In the genomic region with DNA sequence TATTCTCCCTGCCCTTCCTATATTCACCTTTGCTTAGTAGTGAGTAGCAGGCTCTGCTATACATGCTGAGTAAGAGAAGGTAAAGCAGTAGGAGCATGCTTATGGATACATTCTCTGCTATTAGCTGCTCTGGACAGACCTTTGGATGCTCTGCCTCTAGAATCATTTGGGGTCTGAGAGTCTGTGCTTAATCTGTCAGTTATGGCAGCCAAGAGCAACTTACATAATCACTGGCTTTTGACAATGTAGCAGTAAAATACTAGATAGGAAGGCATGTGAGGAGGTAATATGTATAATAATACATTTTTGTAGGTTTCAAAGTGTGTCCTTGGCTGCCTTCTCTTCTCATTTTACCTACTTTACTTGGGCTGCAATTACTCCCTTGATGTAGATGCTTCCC, we compare ENCODE assay signal across 30 cellular contexts.
"Had no signal": no experiment of that assay in that cellular context is flagged by ENCODE, and none has a peak within 500 bp of the region (broad histone marks: within the 10 kb centered on the region; RNA-seq: fewer than 3 reads in every experiment).

No MANE protein-coding gene starts in this region.

- DNase-seq: activated B cell treated with CpG ODN at 0.5 μM for 24 hours; activated CD4-positive, alpha-beta memory T cell treated with anti-CD3 and anti-CD28 coated beads for 36 hours; activated CD4-positive, alpha-beta T cell treated with anti-CD3 and anti-CD28 coated beads for 4 hours; activated CD4-positive, alpha-beta T cell treated with anti-CD3 and anti-CD28 coated beads, Interleukin-2, amount 10 ng/mL, durations not matched to agents 24 days and 14 days; activated CD4-positive, alpha-beta T cell treated with anti-CD3 and anti-CD28 coated beads, Interleukin-2, amount 50 U/mL, for 1 hour; activated CD4-positive, alpha-beta T cell treated with anti-CD3 and anti-CD28 coated beads, Interleukin-2, amount 50 U/mL, for 4 hours; activated CD4-positive, CD25-positive, alpha-beta regulatory T cell treated with anti-CD3 and anti-CD28 coated beads, Interleukin-2, amount 50 U/mL, for 72 hours; activated CD8-positive, alpha-beta memory T cell treated with anti-CD3 and anti-CD28 coated beads, Interleukin-2, amount 50 U/mL, for 4 hours; activated CD8-positive, alpha-beta T cell treated with anti-CD3 and anti-CD28 coated beads for 36 hours; activated effector memory CD4-positive, alpha-beta T cell treated with anti-CD3 and anti-CD28 coated beads, Interleukin-2, amount 50 U/mL, for 16 hours; activated gamma-delta T cell treated with Interleukin-2 at 50 U/mL for 16 hours; activated naive CD4-positive, alpha-beta T cell; activated naive CD4-positive, alpha-beta T cell treated with anti-CD3 and anti-CD28 coated beads for 36 hours; activated naive CD4-positive, alpha-beta T cell treated with anti-CD3 and anti-CD28 coated beads, Interleukin-2, amount 50 U/mL, for 16 hours; activated naive CD8-positive, alpha-beta T cell treated with anti-CD3 and anti-CD28 coated beads for 36 hours; activated T-cell treated with anti-CD3 and anti-CD28 coated beads for 4 hours; activated T-cell treated with anti-CD3 and anti-CD28 coated beads, Interleukin-2, amount 50 U/mL, for 1 hour; activated T-cell treated with anti-CD3 and anti-CD28 coated beads, Interleukin-2, amount 50 U/mL, for 4 hours; activated T-cell treated with anti-CD3 and anti-CD28 coated beads, Interleukin-2, amount 50 U/mL, for 72 hours; adrenal gland; amniotic stem cell; aorta; body of pancreas; brain microvascular endothelial cell; T-helper 2 cell; T-helper 9 cell had no signal

- ATAC-seq: activated CD8-positive, alpha-beta T cell treated with anti-CD3 and anti-CD28 coated beads for 36 hours; activated naive CD4-positive, alpha-beta T cell treated with anti-CD3 and anti-CD28 coated beads, Interleukin-2, amount 50 U/mL, for 72 hours; activated T-cell treated with anti-CD3 and anti-CD28 coated beads, Interleukin-2, amount 50 U/mL, for 4 hours; activated T-cell treated with anti-CD3 and anti-CD28 coated beads, Interleukin-2, amount 50 U/mL, for 72 hours; activated T-helper 17 cell treated with anti-CD3 and anti-CD28 coated beads, Interleukin-2, amount 50 U/mL, for 72 hours; body of pancreas had no signal

- H3K27ac ChIP-seq: adrenal gland, body of pancreas, brain microvascular endothelial cell, breast epithelium, VCaP had no signal
